3 cellular contexts compared by ENCODE assay signal in genomic region chr2:232479341-232480200, GRCh38.
A peak's percentile ranks its signal among the peaks of the same experiment; 100 is the strongest.
TF ChIP-seq lines count a peak whose summit lies in the region.

No MANE protein-coding gene starts in this region.

TF ChIP-seq in GM23338, 12 proteins besides CTCF, POLR2A, EP300 and RAD21:
- TF ChIP-seq, protein P1, sequence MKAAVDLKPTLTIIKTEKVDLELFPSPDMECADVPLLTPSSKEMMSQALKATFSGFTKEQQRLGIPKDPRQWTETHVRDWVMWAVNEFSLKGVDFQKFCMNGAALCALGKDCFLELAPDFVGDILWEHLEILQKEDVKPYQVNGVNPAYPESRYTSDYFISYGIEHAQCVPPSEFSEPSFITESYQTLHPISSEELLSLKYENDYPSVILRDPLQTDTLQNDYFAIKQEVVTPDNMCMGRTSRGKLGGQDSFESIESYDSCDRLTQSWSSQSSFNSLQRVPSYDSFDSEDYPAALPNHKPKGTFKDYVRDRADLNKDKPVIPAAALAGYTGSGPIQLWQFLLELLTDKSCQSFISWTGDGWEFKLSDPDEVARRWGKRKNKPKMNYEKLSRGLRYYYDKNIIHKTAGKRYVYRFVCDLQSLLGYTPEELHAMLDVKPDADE (IDR thresholded peaks at IDR 0.05), result no peak
- no peak for TF ChIP-seq ZNF114 (CRISPR knock-in tag; IDR thresholded peaks at IDR 0.05)

TF ChIP-seq in K562, 482 proteins besides CTCF, POLR2A, EP300 and RAD21:
- peak in 1 of 2 experiments; percentile 31; a peak in 1 of 4 replicates for TF ChIP-seq RCOR1 (IDR thresholded peaks at IDR 0.05; ENCODE audit: borderline replicate concordance in 1 of 2, low read depth in 2 of 2, low read length in 2 of 2)
- TF ChIP-seq SFPQ (IDR thresholded peaks at IDR 0.05; ENCODE audit: low read depth, low read length), result no peak
- TF ChIP-seq FOXP1 (CRISPR knock-in tag; IDR thresholded peaks at IDR 0.05), result no peak
- no peak for TF ChIP-seq BCOR (IDR thresholded peaks at IDR 0.05)
- no peak for TF ChIP-seq NCOA6 (IDR thresholded peaks at IDR 0.05)
- TF ChIP-seq ZNF408 (CRISPR knock-in tag; IDR thresholded peaks at IDR 0.05; ENCODE audit: low read depth), result no peak
- TF ChIP-seq KLF1 (tag; IDR thresholded peaks at IDR 0.05), result no peak
- peak; percentile 7 for TF ChIP-seq CTCFL (IDR thresholded peaks at IDR 0.05; ENCODE audit: borderline replicate concordance, insufficient read depth, low read depth, low read length, poor library complexity, severe bottlenecking)

TF ChIP-seq in SK-N-SH, 30 proteins besides CTCF, POLR2A, EP300 and RAD21:
- no peak for TF ChIP-seq FOSL2 (IDR thresholded peaks at IDR 0.05; ENCODE audit: borderline replicate concordance, low read depth)
- TF ChIP-seq SIN3A (IDR thresholded peaks at IDR 0.05; ENCODE audit: borderline replicate concordance, low read depth, low read length), result no peak
- no peak for TF ChIP-seq IRF3 (IDR thresholded peaks at IDR 0.05; ENCODE audit: low read depth, low read length)
- TF ChIP-seq, protein P2, sequence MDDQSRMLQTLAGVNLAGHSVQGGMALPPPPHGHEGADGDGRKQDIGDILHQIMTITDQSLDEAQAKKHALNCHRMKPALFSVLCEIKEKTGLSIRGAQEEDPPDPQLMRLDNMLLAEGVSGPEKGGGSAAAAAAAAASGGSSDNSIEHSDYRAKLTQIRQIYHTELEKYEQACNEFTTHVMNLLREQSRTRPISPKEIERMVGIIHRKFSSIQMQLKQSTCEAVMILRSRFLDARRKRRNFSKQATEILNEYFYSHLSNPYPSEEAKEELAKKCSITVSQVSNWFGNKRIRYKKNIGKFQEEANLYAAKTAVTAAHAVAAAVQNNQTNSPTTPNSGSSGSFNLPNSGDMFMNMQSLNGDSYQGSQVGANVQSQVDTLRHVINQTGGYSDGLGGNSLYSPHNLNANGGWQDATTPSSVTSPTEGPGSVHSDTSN (IDR thresholded peaks at IDR 0.05), result no peak
- TF ChIP-seq RCOR1 (IDR thresholded peaks at IDR 0.05; ENCODE audit: low read length), result no peak
- no peak for TF ChIP-seq MEF2A (IDR thresholded peaks at IDR 0.05; ENCODE audit: borderline replicate concordance, low read depth)
- no peak for TF ChIP-seq JUND (IDR thresholded peaks at IDR 0.05)
- no peak for TF ChIP-seq TAF1 (IDR thresholded peaks at IDR 0.05; ENCODE audit: borderline replicate concordance, low read depth, low read length)
- no peak for TF ChIP-seq POLR2AphosphoS5 (IDR thresholded peaks at IDR 0.05; ENCODE audit: low read depth, low read length)
- no peak for TF ChIP-seq GABPA (IDR thresholded peaks at IDR 0.05; ENCODE audit: low read depth)
- TF ChIP-seq, protein P3, sequence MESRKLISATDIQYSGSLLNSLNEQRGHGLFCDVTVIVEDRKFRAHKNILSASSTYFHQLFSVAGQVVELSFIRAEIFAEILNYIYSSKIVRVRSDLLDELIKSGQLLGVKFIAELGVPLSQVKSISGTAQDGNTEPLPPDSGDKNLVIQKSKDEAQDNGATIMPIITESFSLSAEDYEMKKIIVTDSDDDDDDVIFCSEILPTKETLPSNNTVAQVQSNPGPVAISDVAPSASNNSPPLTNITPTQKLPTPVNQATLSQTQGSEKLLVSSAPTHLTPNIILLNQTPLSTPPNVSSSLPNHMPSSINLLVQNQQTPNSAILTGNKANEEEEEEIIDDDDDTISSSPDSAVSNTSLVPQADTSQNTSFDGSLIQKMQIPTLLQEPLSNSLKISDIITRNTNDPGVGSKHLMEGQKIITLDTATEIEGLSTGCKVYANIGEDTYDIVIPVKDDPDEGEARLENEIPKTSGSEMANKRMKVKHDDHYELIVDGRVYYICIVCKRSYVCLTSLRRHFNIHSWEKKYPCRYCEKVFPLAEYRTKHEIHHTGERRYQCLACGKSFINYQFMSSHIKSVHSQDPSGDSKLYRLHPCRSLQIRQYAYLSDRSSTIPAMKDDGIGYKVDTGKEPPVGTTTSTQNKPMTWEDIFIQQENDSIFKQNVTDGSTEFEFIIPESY (IDR thresholded peaks at IDR 0.05; ENCODE audit: borderline replicate concordance, low read depth), result no peak
